In genomic region chrX:103510031-103510430, GRCh38 we compare ENCODE assay signal across 29 cellular contexts. TPM values are rescaled to one million over a fixed set of nuclear protein-coding genes. Genes with fewer than 3 reads are reported as not detected.
"Had no signal": no experiment of that assay in that cellular context is flagged by ENCODE, and none has a peak within 500 bp of the region (broad histone marks: within the 10 kb centered on the region; RNA-seq: fewer than 3 reads in every experiment).

No MANE protein-coding gene starts in this region.

- H3K27me3 ChIP-seq: colonic mucosa, esophagus muscularis mucosa, esophagus squamous epithelium, foreskin keratinocyte, gastrocnemius medialis, gastroesophageal sphincter had no signal

- ATAC-seq: effector memory CD8-positive, alpha-beta T cell; esophagus mucosa; foreskin keratinocyte; gastrocnemius medialis; gastroesophageal sphincter; heart left ventricle; heart right ventricle had no signal

- H3K9me3 Mint-ChIP-seq: dendritic cell treated with granulocyte-macrophage colony-stimulating factor and Interleukin-4, amounts not matched to agents 40 ng/mL and 50 ng/mL, for 4 days; effector memory CD8-positive, alpha-beta T cell had no signal

- H3K36me3 ChIP-seq: colonic mucosa, esophagus muscularis mucosa, esophagus squamous epithelium, gastrocnemius medialis, gastroesophageal sphincter, heart left ventricle, heart right ventricle had no signal

- H3K27ac Mint-ChIP-seq: dendritic cell treated with granulocyte-macrophage colony-stimulating factor and Interleukin-4, amounts not matched to agents 40 ng/mL and 50 ng/mL, for 4 days; effector memory CD8-positive, alpha-beta T cell; endodermal cell had no signal

- H3K27ac ChIP-seq: colonic mucosa, coronary artery, dorsolateral prefrontal cortex, epithelial cell of prostate, esophagus muscularis mucosa, esophagus squamous epithelium, foreskin keratinocyte, gastrocnemius medialis, gastroesophageal sphincter, heart left ventricle, heart right ventricle had no signal

- H3K4me1 ChIP-seq: colonic mucosa, esophagus muscularis mucosa, esophagus squamous epithelium, foreskin keratinocyte, gastrocnemius medialis, gastroesophageal sphincter, heart left ventricle, heart right ventricle had no signal

- H3K4me3 ChIP-seq: colonic mucosa, coronary artery, dorsolateral prefrontal cortex, esophagus muscularis mucosa, esophagus squamous epithelium, gastrocnemius medialis, gastroesophageal sphincter, heart left ventricle, heart right ventricle had no signal

- DNase-seq: colonic mucosa; cortex of kidney; dermis blood vessel endothelial cell; dorsolateral prefrontal cortex; effector CD4-positive, alpha-beta T cell; effector CD8-positive, alpha-beta T cell; effector memory CD4-positive, alpha-beta T cell; effector memory CD8-positive, alpha-beta T cell; endodermal cell; erythroblast; esophagus squamous epithelium; foreskin fibroblast; foreskin keratinocyte; foreskin melanocyte; gastrocnemius medialis; glutamatergic neuron; head of caudate nucleus; heart left ventricle; heart right ventricle had no signal

- H3K4me3 Mint-ChIP-seq: dendritic cell treated with granulocyte-macrophage colony-stimulating factor and Interleukin-4, amounts not matched to agents 40 ng/mL and 50 ng/mL, for 4 days; effector memory CD8-positive, alpha-beta T cell; endodermal cell had no signal

- H3K27me3 Mint-ChIP-seq: dendritic cell treated with granulocyte-macrophage colony-stimulating factor and Interleukin-4, amounts not matched to agents 40 ng/mL and 50 ng/mL, for 4 days had no signal

- FAIRE-seq: endometrium, endothelial cell of umbilical vein, frontal cortex had no signal

- H3K9me3 ChIP-seq: colonic mucosa, esophagus muscularis mucosa, esophagus squamous epithelium, gastrocnemius medialis, gastroesophageal sphincter, heart left ventricle had no signal

RNA-seq across cellular contexts. Expression of gene RAB40A, which starts 9.3 kb away (rescaled TPM):
- total RNA-seq: dermis blood vessel endothelial cell, dermis microvascular lymphatic vessel endothelial cell, gastrocnemius medialis had no signal
- polyA plus RNA-seq: foreskin keratinocyte had no signal
